9 cellular contexts compared by ENCODE assay signal in the genomic region with DNA sequence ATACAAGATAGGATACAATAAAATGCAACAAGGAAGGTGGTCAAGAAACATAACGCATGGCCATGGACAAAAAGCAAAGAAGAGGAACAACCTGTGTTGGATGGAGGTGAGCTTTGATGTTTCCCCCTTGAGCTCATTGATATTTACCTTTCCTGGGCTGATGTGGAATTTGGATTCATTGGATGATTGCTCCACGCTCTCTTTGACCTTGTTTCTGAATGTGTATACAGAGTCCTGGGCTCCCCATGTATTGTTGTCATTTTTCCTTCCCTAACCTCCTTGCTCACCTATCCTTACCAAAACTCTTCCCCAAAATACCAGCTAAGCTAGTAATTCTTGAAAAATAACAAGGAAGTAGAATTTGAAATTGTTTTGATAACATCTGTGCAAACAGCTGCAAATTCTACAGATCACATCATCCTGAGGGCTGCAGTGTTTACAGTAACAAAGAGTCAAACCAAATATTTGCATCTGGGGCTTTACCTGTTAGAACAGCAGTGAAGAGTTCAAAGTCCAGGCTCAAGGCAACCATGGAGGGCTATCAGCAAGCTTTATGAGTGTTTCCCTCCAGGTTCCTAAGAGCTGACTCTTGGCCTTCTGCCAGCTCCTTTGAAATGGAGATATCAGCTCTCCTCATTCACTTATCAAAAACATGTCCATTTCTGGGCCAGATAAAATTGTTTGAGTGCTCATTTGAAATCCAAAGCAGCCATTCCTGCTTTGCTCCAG.
DNase-seq lines count a peak whose midpoint lies in the region; ATAC-seq and TF ChIP-seq lines count a peak whose summit lies in the region.
"Had no signal": no experiment of that assay in that cellular context is flagged by ENCODE, and none has a peak within 500 bp of the region (broad histone marks: within the 10 kb centered on the region; RNA-seq: fewer than 3 reads in every experiment).

No MANE protein-coding gene starts in this region.

- H3K79me2 ChIP-seq in DOHH2 (ENCODE audit: control insufficient read depth, low read length): no peaks in the 10 kb centered on the region

- TF ChIP-seq CTCF in DOHH2 (IDR thresholded peaks at IDR 0.05; ENCODE audit: low read depth, low read length, poor library complexity, severe bottlenecking) (no peak), tibial artery (IDR thresholded peaks at IDR 0.05) (no peak)

- no peak overlapping the region for H3K27ac ChIP-seq in DOHH2 (ENCODE audit: low read depth, low read length)
- H3K27ac ChIP-seq in tibial artery: no peak overlapping the region

- peak; percentile 98 for ATAC-seq in GM19468 (IDR thresholded peaks at IDR 0.05; ENCODE audit: extremely low read depth, unreplicated experiment)
- ATAC-seq in HG03378 (IDR thresholded peaks at IDR 0.05; ENCODE audit: unreplicated experiment): peak; percentile 97
- ATAC-seq in sciatic nerve: no peak

- H3F3A ChIP-seq in DOHH2 (ENCODE audit: control insufficient read depth, insufficient read depth): no peaks in the 10 kb centered on the region

- peak; percentile 87 for DNase-seq in OCI-M1 (lab: John Stamatoyannopoulos, UW)
- peak; percentile 85 for DNase-seq in mucosa of gallbladder (ENCODE audit: low spot score)
- DNase-seq in sciatic nerve (ENCODE audit: low spot score): no peak
- DNase-seq in tibial artery: no peak
- DNase-seq in UCSD-AML1 (lab: John Stamatoyannopoulos, UW; ENCODE audit: unreplicated experiment): no peak

- H3K27me3 ChIP-seq in DOHH2 (ENCODE audit: control insufficient read depth, low read length) (no peaks in the 10 kb centered on the region), tibial artery (no peaks in the 10 kb centered on the region)

- intact Hi-C loops in sciatic nerve (cut with DNase I): no loop called here
- intact Hi-C loops in tibial artery (cut with DNase I; ENCODE audit: low total_unique reads): no loop called here

- H3K9me2 ChIP-seq in DOHH2 (replicated peaks; ENCODE audit: control insufficient read depth, low read length): no peaks in the 10 kb centered on the region

- no peaks in the 10 kb centered on the region for H3K9me3 ChIP-seq in DOHH2 (ENCODE audit: control insufficient read depth, insufficient read depth, low read length)
- H3K9me3 ChIP-seq in tibial artery: no peaks in the 10 kb centered on the region

- H3K4me1 ChIP-seq in DOHH2 (ENCODE audit: control insufficient read depth, low read length): peaks cover 17% of the 10 kb centered on the region
- peaks cover 0 to 4% (median 0%) of the 10 kb centered on the region in 4 donors for H3K4me1 ChIP-seq in tibial artery

- H3K36me3 ChIP-seq in DOHH2 (ENCODE audit: control insufficient read depth, low read length) (no peaks in the 10 kb centered on the region), tibial artery (no peaks in the 10 kb centered on the region)

- no peaks in the 10 kb centered on the region for H4K20me1 ChIP-seq in DOHH2 (ENCODE audit: control insufficient read depth, insufficient read depth, low read depth, low read length)

- 0 out of 2 replicates have a peak overlapping the region, but pooled peaks have one; percentile 12 for H3K4me2 ChIP-seq in DOHH2 (ENCODE audit: low read length)

- no peak overlapping the region for H3K4me3 ChIP-seq in DOHH2 (ENCODE audit: low read length)
- H3K4me3 ChIP-seq in tibial artery: no peak overlapping the region
- H3K4me3 ChIP-seq: skin epidermis had no signal

Comparison
In these comparisons a context has a peak if more than half of its experiments do, and no peak if none do; other contexts are left out.
1. DNase-seq: peak in OCI-M1 (single experiment) and mucosa of gallbladder (single experiment); none in sciatic nerve (single experiment), tibial artery (0 of 2) and UCSD-AML1 (single experiment).